Comparison of ENCODE assay signal across 18 cellular contexts in genomic region chr4:148787285-148787684, GRCh38.
"Had no signal": no experiment of that assay in that cellular context is flagged by ENCODE, and none has a peak within 500 bp of the region (broad histone marks: within the 10 kb centered on the region; RNA-seq: fewer than 3 reads in every experiment).

No MANE protein-coding gene starts in this region.

- ATAC-seq: activated CD4-positive, alpha-beta T cell treated with anti-CD3 and anti-CD28 coated beads for 36 hours; activated CD8-positive, alpha-beta T cell treated with anti-CD3 and anti-CD28 coated beads, Interleukin-2, amount 10 ng/mL, durations not matched to agents 7 days and 5 days; naive thymus-derived CD8-positive, alpha-beta T cell; T-cell had no signal

- H3K36me3 ChIP-seq: right atrium auricular region, spleen, uterus had no signal

- H3K4me1 ChIP-seq: right atrium auricular region, spleen, uterus had no signal

- H3K4me3 ChIP-seq: coronary artery, dorsolateral prefrontal cortex, right atrium auricular region, spleen, uterus had no signal

- DNase-seq: activated CD4-positive, alpha-beta T cell treated with anti-CD3 and anti-CD28 coated beads for 36 hours; activated CD4-positive, CD25-positive, alpha-beta regulatory T cell; activated CD8-positive, alpha-beta T cell treated with anti-CD3 and anti-CD28 coated beads, Interleukin-2, amount 10 ng/mL, durations not matched to agents 7 days and 5 days; activated effector memory CD4-positive, alpha-beta T cell treated with Interleukin-2 at 50 U/mL for 16 hours; activated naive CD4-positive, alpha-beta T cell treated with Interleukin-2 at 50 U/mL for 16 hours; activated T-cell treated with anti-CD3 and anti-CD28 coated beads for 4 hours; anterior cingulate cortex; dorsolateral prefrontal cortex; effector memory CD4-positive, alpha-beta T cell; islet precursor cell; naive thymus-derived CD8-positive, alpha-beta T cell; nucleus accumbens; spleen; stimulated activated naive CD4-positive, alpha-beta T cell; T-cell; uterus had no signal

- H3K27me3 ChIP-seq: dorsolateral prefrontal cortex, right atrium auricular region, spleen, uterus had no signal

- H3K9me3 ChIP-seq: right atrium auricular region, spleen, uterus had no signal

- H3K27ac ChIP-seq: coronary artery, dorsolateral prefrontal cortex, spleen, uterus had no signal
